In genomic region chr15:38699633-38700230, GRCh38 we compare ENCODE assay signal across 8 cellular contexts.
DNase-seq lines count a peak whose midpoint lies in the region; ATAC-seq and TF ChIP-seq lines count a peak whose summit lies in the region.

No MANE protein-coding gene starts in this region.

- no peaks in the 10 kb centered on the region for H3K36me3 ChIP-seq in colonic mucosa
- no peaks in the 10 kb centered on the region for H3K36me3 ChIP-seq in lung (ENCODE audit: control insufficient read depth in 2 of 2, insufficient read depth in 2 of 2, low read length in 2 of 2)

- H3K27ac ChIP-seq in colonic mucosa, result no peak overlapping the region
- H3K27ac ChIP-seq in lung (ENCODE audit: low read depth in 1 of 2, low read length in 1 of 2), result no peak overlapping the region

- H3K9me3 ChIP-seq in colonic mucosa (no peaks in the 10 kb centered on the region), lung (ENCODE audit: control insufficient read depth in 2 of 2, insufficient read depth in 1 of 2, low read length in 1 of 2) (no peaks in the 10 kb centered on the region)

- ATAC-seq in HG02798 (IDR thresholded peaks at IDR 0.05; ENCODE audit: poor library complexity, unreplicated experiment) (peak; percentile 70), lung (ENCODE audit: insufficient read depth, low FRiP score) (no peak)
- peak; percentile 25 to 30 for ATAC-seq in activated CD4-positive, CD25-positive, alpha-beta regulatory T cell treated with anti-CD3 and anti-CD28 coated beads, Interleukin-2, amount 50 U/mL, for 24 hours

- H3K9ac ChIP-seq in colonic mucosa (ENCODE audit: low read depth in 2 of 2, low read length in 2 of 2), result no peak overlapping the region

- 61 to 62% methylated on average over 2 of the region's 2 CpGs for WGBS in lung, 2 donors

- intact Hi-C loops in colonic mucosa (cut with DNase I), result no loop called here

- no peaks in the 10 kb centered on the region for H3K4me1 ChIP-seq in colonic mucosa
- no peaks in the 10 kb centered on the region for H3K4me1 ChIP-seq in lung (ENCODE audit: control insufficient read depth in 2 of 2, insufficient read depth in 2 of 2, low read length in 2 of 2)

- peak; percentile 84 for TF ChIP-seq CTCF in colonic mucosa (IDR thresholded peaks at IDR 0.05)
- TF ChIP-seq CTCF in lung (IDR thresholded peaks at IDR 0.05; ENCODE audit: control extremely low read depth, extremely low read depth), result peak; percentile 74

- DNase-seq in SIG-M5 treated with dmso at 0.1 percent for 504 hours (lab: John Stamatoyannopoulos, UW; ENCODE audit: unreplicated experiment) (peak; percentile 65), SIG-M5 (lab: John Stamatoyannopoulos, UW) (no peak), NCI-H2196 treated with DMSO at 0.1 percent for 48 hours (lab: John Stamatoyannopoulos, UW; ENCODE audit: unreplicated experiment) (peak; percentile 6), colonic mucosa (peak; percentile 83), lung (ENCODE audit: low spot score) (peak; percentile 48)
- peak; percentile 45 to 46 for DNase-seq in stimulated activated CD8-positive, alpha-beta memory T cell treated with anti-CD3 and anti-CD28 coated beads, Interleukin-4, amount 100 ng/mL, for 4 hours (ENCODE audit: low read depth in 2 of 2, low spot score in 1 of 2)

- H3K27me3 ChIP-seq in colonic mucosa (no peaks in the 10 kb centered on the region), lung (ENCODE audit: control insufficient read depth, insufficient read depth) (no peaks in the 10 kb centered on the region)

- H3K4me3 ChIP-seq in colonic mucosa (no peak overlapping the region), lung (no peak overlapping the region)
